ENCODE assay signal across 15 cellular contexts in the genomic region with DNA sequence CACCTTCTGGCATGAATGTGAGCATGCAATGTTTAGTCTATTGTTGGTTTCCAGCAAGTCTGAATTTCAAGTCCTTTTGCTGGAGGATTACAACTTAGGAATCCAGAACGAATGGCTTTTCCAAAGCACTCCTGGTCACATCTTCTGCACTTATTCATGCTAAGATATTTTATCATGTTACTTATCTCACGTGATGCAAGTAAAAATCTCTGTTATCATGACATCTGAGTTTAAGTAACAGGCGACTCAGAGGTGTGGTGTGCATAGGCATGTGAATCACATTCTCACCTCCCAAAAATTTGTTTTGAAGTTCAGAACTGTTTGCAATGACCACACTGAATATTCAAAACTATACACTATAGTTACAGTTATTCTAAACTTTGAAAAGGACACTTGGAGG.
"Had no signal": no experiment of that assay in that cellular context is flagged by ENCODE, and none has a peak within 500 bp of the region (broad histone marks: within the 10 kb centered on the region; RNA-seq: fewer than 3 reads in every experiment).

No MANE protein-coding gene starts in this region.

- H3K4me3 Mint-ChIP-seq: central memory CD8-positive, alpha-beta T cell; natural killer cell treated with Interleukin-12 subunit alpha and Interleukin-12 subunit beta and Interleukin-15 and Interleukin-18, amount 100 ng/mL, for 72 hours had no signal

- H3K4me1 Mint-ChIP-seq: central memory CD8-positive, alpha-beta T cell had no signal

- H3K9me3 ChIP-seq: body of pancreas, uterus had no signal

- DNase-seq: activated CD4-positive, alpha-beta T cell treated with anti-CD3 and anti-CD28 coated beads for 4 hours; activated naive CD4-positive, alpha-beta T cell treated with Interleukin-2 at 50 U/mL for 16 hours; body of pancreas; cortex of kidney; effector CD4-positive, alpha-beta T cell; esophagus squamous epithelium; foreskin melanocyte; mesendoderm; posterior cingulate gyrus; stimulated activated CD4-positive, alpha-beta T cell treated with anti-CD3 and anti-CD28 coated beads, Interleukin-2, amount 100 ng/mL, for 48 hours; stimulated activated naive CD4-positive, alpha-beta T cell; tibial artery; uterus had no signal

- ATAC-seq: body of pancreas; natural killer cell treated with Interleukin-12 subunit alpha and Interleukin-12 subunit beta and Interleukin-15 and Interleukin-18, amount 100 ng/mL, for 72 hours had no signal

- H3K27ac Mint-ChIP-seq: natural killer cell treated with Interleukin-12 subunit alpha and Interleukin-12 subunit beta and Interleukin-15 and Interleukin-18, amount 100 ng/mL, for 72 hours had no signal

- H3K36me3 ChIP-seq: esophagus squamous epithelium, tibial artery, uterus had no signal

- H3K36me3 Mint-ChIP-seq: natural killer cell treated with Interleukin-12 subunit alpha and Interleukin-12 subunit beta and Interleukin-15 and Interleukin-18, amount 100 ng/mL, for 72 hours had no signal

- H3K9me3 Mint-ChIP-seq: central memory CD8-positive, alpha-beta T cell had no signal

- H3K27me3 ChIP-seq: body of pancreas, esophagus squamous epithelium, tibial artery, uterus had no signal

- H3K27ac ChIP-seq: body of pancreas, esophagus squamous epithelium, tibial artery, uterus had no signal

- H3K27me3 Mint-ChIP-seq: central memory CD8-positive, alpha-beta T cell had no signal

- H3K4me3 ChIP-seq: body of pancreas, esophagus squamous epithelium, tibial artery, uterus had no signal

- H3K4me1 ChIP-seq: esophagus squamous epithelium, tibial artery, uterus had no signal
